9 cellular contexts compared by ENCODE assay signal in the genomic region with DNA sequence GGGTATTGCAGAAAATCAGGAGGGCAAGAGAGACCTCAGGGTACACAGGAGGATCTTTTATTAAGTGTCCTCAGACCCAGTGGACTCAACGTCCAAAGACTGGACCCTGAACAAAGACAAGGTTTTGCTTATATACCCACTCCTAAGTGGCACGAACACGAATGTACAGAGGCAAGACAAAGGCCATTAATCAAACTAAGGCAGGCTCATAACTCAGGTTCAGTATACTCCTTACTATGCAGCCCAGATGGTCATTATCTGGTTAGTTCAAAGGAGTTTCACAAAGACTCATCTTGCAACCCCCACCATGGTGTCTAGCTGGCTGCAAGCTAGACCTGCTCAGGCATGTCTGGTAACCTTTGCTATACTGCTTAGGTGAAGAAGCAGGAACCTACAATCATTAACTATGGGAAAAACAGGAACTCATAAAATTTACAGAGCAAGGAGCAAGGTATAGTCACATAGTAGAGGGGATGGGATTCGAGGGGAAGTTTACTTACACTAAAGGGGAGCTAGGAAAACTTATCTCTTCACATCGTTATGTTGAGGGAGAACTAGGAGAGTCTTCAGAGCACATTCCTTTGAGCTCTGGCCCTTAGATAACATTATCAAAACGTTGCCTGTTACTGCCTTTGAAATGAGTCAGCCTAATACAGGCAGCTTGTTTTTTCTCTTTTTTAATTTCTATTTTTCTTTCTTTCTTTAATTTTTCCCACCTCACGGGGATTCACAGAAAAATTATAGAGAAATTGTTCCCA. TPM values are rescaled to one million over a fixed set of nuclear protein-coding genes. Genes with fewer than 3 reads are reported as not detected.
DNase-seq lines count a peak whose midpoint lies in the region; ATAC-seq, FAIRE-seq and TF ChIP-seq lines count a peak whose summit lies in the region.
"Had no signal": no experiment of that assay in that cellular context is flagged by ENCODE, and none has a peak within 500 bp of the region (broad histone marks: within the 10 kb centered on the region; RNA-seq: fewer than 3 reads in every experiment).

No MANE protein-coding gene starts in this region.

- H3K4me1 ChIP-seq in HUES6 (ENCODE audit: control insufficient read depth, insufficient read depth, low read length) (peaks cover 18% of the 10 kb centered on the region), mesendoderm (ENCODE audit: control insufficient read depth, low read depth, low read length) (peaks cover 2% of the 10 kb centered on the region), upper lobe of right lung (no peaks in the 10 kb centered on the region)

- FAIRE-seq in GM19239 (lab: Jason Lieb, UNC), result peak; percentile 8

- H3K36me3 ChIP-seq in HUES6 (ENCODE audit: control insufficient read depth, insufficient read depth, low read length), result no peaks in the 10 kb centered on the region
- H3K36me3 ChIP-seq in mesendoderm (ENCODE audit: control insufficient read depth, insufficient read depth, low read length), result no peaks in the 10 kb centered on the region
- H3K36me3 ChIP-seq in upper lobe of right lung, result no peaks in the 10 kb centered on the region
- H3K36me3 ChIP-seq: thoracic aorta had no signal

- no peak overlapping the region for H2BK5ac ChIP-seq in mesendoderm (ENCODE audit: low read length)

- H3K27ac ChIP-seq in HUES6 (ENCODE audit: low read depth, low read length), result peak overlapping the region; percentile 62; the same call in 1 of the 2 replicates
- no peak overlapping the region for H3K27ac ChIP-seq in mesendoderm (ENCODE audit: low read depth, low read length)
- no peak overlapping the region for H3K27ac ChIP-seq in upper lobe of right lung
- H3K27ac ChIP-seq: thoracic aorta had no signal

- H3K4ac ChIP-seq in mesendoderm (ENCODE audit: low read depth, low read length), result no peak overlapping the region

- no peak overlapping the region for H3K18ac ChIP-seq in mesendoderm (ENCODE audit: low read length)

- H2BK15ac ChIP-seq in mesendoderm (replicated peaks; ENCODE audit: low read depth), result no peak overlapping the region

- H3K27me3 ChIP-seq in HUES6 (ENCODE audit: control insufficient read depth, insufficient read depth, low read length), result no peaks in the 10 kb centered on the region
- H3K27me3 ChIP-seq in mesendoderm (ENCODE audit: insufficient read depth, low read length, poor library complexity), result no peaks in the 10 kb centered on the region
- no peaks in the 10 kb centered on the region for H3K27me3 ChIP-seq in upper lobe of right lung

- no CpG with 5 or more reads among the region's 7 CpGs for WGBS in mesendoderm (ENCODE audit: extremely low coverage, insufficient coverage, low lambda C conversion rate)

- no peak overlapping the region for H3K4me2 ChIP-seq in mesendoderm (ENCODE audit: low read length)

- H3K23ac ChIP-seq in mesendoderm (ENCODE audit: low read length), result no peak overlapping the region

- H3K4me3 ChIP-seq in HUES6 (ENCODE audit: low read depth, low read length), result no peak overlapping the region
- H3K4me3 ChIP-seq in mesendoderm (ENCODE audit: low read length), result no peak overlapping the region
- no peak overlapping the region for H3K4me3 ChIP-seq in upper lobe of right lung
- H3K4me3 ChIP-seq: thoracic aorta had no signal

- H3K56ac ChIP-seq in mesendoderm (ENCODE audit: low read length), result no peak overlapping the region

- DNase-seq in GM19239 (ENCODE audit: insufficient read length, low spot score) (no peak), mesendoderm (peak; percentile 60), upper lobe of right lung (no peak), NCI-H1436 (lab: John Stamatoyannopoulos, UW) (no peak), mucosa of gallbladder (ENCODE audit: low spot score) (no peak), NCI-H2107 treated with DMSO at 0.1 percent for 48 hours (lab: John Stamatoyannopoulos, UW; ENCODE audit: unreplicated experiment) (no peak)

- H3K79me2 ChIP-seq in mesendoderm (ENCODE audit: control insufficient read depth, insufficient read depth, low read length), result no peaks in the 10 kb centered on the region

- H2AK5ac ChIP-seq in mesendoderm (ENCODE audit: low read length), result no peak overlapping the region

- no peaks in the 10 kb centered on the region for H3K79me1 ChIP-seq in mesendoderm (ENCODE audit: low read length)

- TF ChIP-seq CTCF in upper lobe of right lung (IDR thresholded peaks at IDR 0.05), result no peak

- H3K9me3 ChIP-seq in HUES6 (ENCODE audit: control insufficient read depth, insufficient read depth, low read depth, low read length) (peaks cover 34% of the 10 kb centered on the region), upper lobe of right lung (no peaks in the 10 kb centered on the region)
- H3K9me3 ChIP-seq: thoracic aorta had no signal

- no peak overlapping the region for H4K8ac ChIP-seq in mesendoderm (ENCODE audit: low read depth, low read length)

- peak overlapping the region; percentile 37 for H3K9ac ChIP-seq in HUES6 (ENCODE audit: low read length)
- H3K9ac ChIP-seq in mesendoderm (ENCODE audit: low read length), result no peak overlapping the region

- intact Hi-C loops in upper lobe of right lung (cut with DNase I), result no loop called here

- peak; percentile 94 for ATAC-seq in HG02678 (IDR thresholded peaks at IDR 0.05; ENCODE audit: unreplicated experiment)
- no peak for ATAC-seq in upper lobe of right lung

- H4K5ac ChIP-seq in mesendoderm (ENCODE audit: low read length), result no peak overlapping the region

- no peak overlapping the region for H2BK120ac ChIP-seq in mesendoderm (ENCODE audit: low read depth, low read length)

RNA-seq across cellular contexts. Expression of a gene that starts 33.9 kb away (rescaled TPM):
- polyA plus RNA-seq in mesendoderm (2013, experiment 1 of 2), result 3.0 TPM
- 2.8 TPM for polyA plus RNA-seq in mesendoderm (2013, experiment 2 of 2)
- total RNA-seq in upper lobe of right lung (2.9 TPM), mucosa of gallbladder (7.3 TPM)
